17 cellular contexts compared by ENCODE assay signal in genomic region chr17:74181341-74181740, GRCh38. TPM values are rescaled to one million over a fixed set of nuclear protein-coding genes. Genes with fewer than 3 reads are reported as not detected.
A peak's percentile ranks its signal among the peaks of the same experiment; 100 is the strongest.
DNase-seq lines count a peak whose midpoint lies in the region; ATAC-seq and TF ChIP-seq lines count a peak whose summit lies in the region.
"Had no signal": no experiment of that assay in that cellular context is flagged by ENCODE, and none has a peak within 500 bp of the region (broad histone marks: within the 10 kb centered on the region; RNA-seq: fewer than 3 reads in every experiment).

No MANE protein-coding gene starts in this region.

- H4K20me1 ChIP-seq in neural progenitor cell (ENCODE audit: low read depth): no peaks in the 10 kb centered on the region
- H4K20me1 ChIP-seq: BLaER1 had no signal

- H3K4me3 Mint-ChIP-seq in chondrocyte (ENCODE audit: unreplicated experiment): no peak overlapping the region
- H3K4me3 Mint-ChIP-seq in neural progenitor cell: peak overlapping the region; percentile 64
- H3K4me3 Mint-ChIP-seq: CD14-positive monocyte; CD4-positive, alpha-beta memory T cell had no signal

- H3K36me3 Mint-ChIP-seq in chondrocyte (ENCODE audit: low read depth) (no peaks in the 10 kb centered on the region), neural progenitor cell (no peaks in the 10 kb centered on the region)
- H3K36me3 Mint-ChIP-seq: CD14-positive monocyte; CD4-positive, alpha-beta memory T cell had no signal

- no peak overlapping the region for H3K4me2 ChIP-seq in neural progenitor cell
- H3K4me2 ChIP-seq: A549, BLaER1 had no signal

- H3K9ac ChIP-seq in neural progenitor cell: no peak overlapping the region
- H3K9ac ChIP-seq: BLaER1, GM23248 had no signal

- H3K27me3 Mint-ChIP-seq in chondrocyte (ENCODE audit: low read depth) (peaks cover 48% of the 10 kb centered on the region), neural progenitor cell (ENCODE audit: insufficient read depth, low read depth) (peaks cover 13% of the 10 kb centered on the region)

- no peak overlapping the region for H3K27ac Mint-ChIP-seq in chondrocyte (ENCODE audit: unreplicated experiment)
- no peak overlapping the region for H3K27ac Mint-ChIP-seq in neural progenitor cell

- H3K27me3 ChIP-seq in neural progenitor cell: no peaks in the 10 kb centered on the region
- H3K27me3 ChIP-seq: BLaER1 had no signal

- no peaks in the 10 kb centered on the region for H3K79me2 ChIP-seq in neural progenitor cell (ENCODE audit: low read depth)

- no peaks in the 10 kb centered on the region for H3K9me3 Mint-ChIP-seq in chondrocyte (ENCODE audit: low read depth)
- peaks cover 3% of the 10 kb centered on the region for H3K9me3 Mint-ChIP-seq in neural progenitor cell
- H3K9me3 Mint-ChIP-seq: CD4-positive, alpha-beta memory T cell had no signal

- no peaks in the 10 kb centered on the region for H3K36me3 ChIP-seq in neural progenitor cell
- H3K36me3 ChIP-seq: BLaER1 had no signal

- H2AFZ ChIP-seq in neural progenitor cell (replicated peaks): no peak overlapping the region
- H2AFZ ChIP-seq: GM23248 had no signal

- peaks cover 16% of the 10 kb centered on the region for H3K4me1 ChIP-seq in neural progenitor cell
- H3K4me1 ChIP-seq: A549 had no signal

- no peaks in the 10 kb centered on the region for H3K4me1 Mint-ChIP-seq in chondrocyte (ENCODE audit: low read depth)
- peaks cover 48% of the 10 kb centered on the region for H3K4me1 Mint-ChIP-seq in neural progenitor cell
- H3K4me1 Mint-ChIP-seq: CD14-positive monocyte; CD4-positive, alpha-beta memory T cell had no signal

- H3F3A ChIP-seq in neural progenitor cell (ENCODE audit: low read depth): peaks cover 8% of the 10 kb centered on the region

- ATAC-seq in GM18907 (IDR thresholded peaks at IDR 0.05; ENCODE audit: unreplicated experiment): no peak
- ATAC-seq: A549 had no signal

- H3K9me3 ChIP-seq in neural progenitor cell (ENCODE audit: low read depth): no peaks in the 10 kb centered on the region
- H3K9me3 ChIP-seq: A549, BLaER1 had no signal

- peak; percentile 70 for DNase-seq in NCI-H69 (lab: John Stamatoyannopoulos, UW)
- peak; percentile 43 for DNase-seq in chondrocyte (ENCODE audit: low spot score)
- DNase-seq in neural progenitor cell (ENCODE audit: low spot score): no peak
- no peak for DNase-seq in A172 (ENCODE audit: low spot score)
- DNase-seq in amniotic stem cell (lab: John Stamatoyannopoulos, UW): no peak
- DNase-seq in hepatic stellate cell (ENCODE audit: low spot score): no peak
- DNase-seq: CD4-positive, alpha-beta memory T cell; DMS153; DMS79; GDM1; GM23248; HCEC 1CT had no signal

- TF ChIP-seq CTCF in chondrocyte (IDR thresholded peaks at IDR 0.05) (no peak), neural progenitor cell (IDR thresholded peaks at IDR 0.05) (no peak)

- H3K4me3 ChIP-seq in neural progenitor cell: no peak overlapping the region
- H3K4me3 ChIP-seq: A549, BLaER1, GM23248 had no signal

- no peak overlapping the region for H3K27ac ChIP-seq in neural progenitor cell
- H3K27ac ChIP-seq: A549, BLaER1, GM23248, HL-60 had no signal

RNA-seq across cellular contexts. Expression of gene RPL38, which starts 22.1 kb away (rescaled TPM):
- total RNA-seq in chondrocyte (539 to 625 TPM (median 549 TPM) in 3 replicates), neural progenitor cell (ENCODE audit: low replicate concordance) (343 and 393 TPM in 2 replicates)
- total RNA-seq in A172 (2014; rRNA removed; shearing (Covaris generic)): 351 and 1,058 TPM in 2 replicates

RNA-seq across cellular contexts. Expression of gene TTYH2, which starts 32.0 kb away (rescaled TPM):
- total RNA-seq in chondrocyte (1.6 to 2.1 TPM (median 1.9 TPM) in 3 replicates), neural progenitor cell (ENCODE audit: low replicate concordance) (3.2 and 5.8 TPM in 2 replicates)
- total RNA-seq in A172 (2014; rRNA removed; shearing (Covaris generic)): 0.72 and 1.3 TPM in 2 replicates
- total RNA-seq: GM23248 had no signal

Comparison
In these comparisons a context has a peak if more than half of its experiments do, and no peak if none do; other contexts are left out.
1. DNase-seq: peak in NCI-H69 (single experiment) and chondrocyte (single experiment); none in neural progenitor cell (single experiment), A172 (single experiment), amniotic stem cell (single experiment) and hepatic stellate cell (single experiment).